1 cellular context compared by ENCODE assay signal in the genomic region with DNA sequence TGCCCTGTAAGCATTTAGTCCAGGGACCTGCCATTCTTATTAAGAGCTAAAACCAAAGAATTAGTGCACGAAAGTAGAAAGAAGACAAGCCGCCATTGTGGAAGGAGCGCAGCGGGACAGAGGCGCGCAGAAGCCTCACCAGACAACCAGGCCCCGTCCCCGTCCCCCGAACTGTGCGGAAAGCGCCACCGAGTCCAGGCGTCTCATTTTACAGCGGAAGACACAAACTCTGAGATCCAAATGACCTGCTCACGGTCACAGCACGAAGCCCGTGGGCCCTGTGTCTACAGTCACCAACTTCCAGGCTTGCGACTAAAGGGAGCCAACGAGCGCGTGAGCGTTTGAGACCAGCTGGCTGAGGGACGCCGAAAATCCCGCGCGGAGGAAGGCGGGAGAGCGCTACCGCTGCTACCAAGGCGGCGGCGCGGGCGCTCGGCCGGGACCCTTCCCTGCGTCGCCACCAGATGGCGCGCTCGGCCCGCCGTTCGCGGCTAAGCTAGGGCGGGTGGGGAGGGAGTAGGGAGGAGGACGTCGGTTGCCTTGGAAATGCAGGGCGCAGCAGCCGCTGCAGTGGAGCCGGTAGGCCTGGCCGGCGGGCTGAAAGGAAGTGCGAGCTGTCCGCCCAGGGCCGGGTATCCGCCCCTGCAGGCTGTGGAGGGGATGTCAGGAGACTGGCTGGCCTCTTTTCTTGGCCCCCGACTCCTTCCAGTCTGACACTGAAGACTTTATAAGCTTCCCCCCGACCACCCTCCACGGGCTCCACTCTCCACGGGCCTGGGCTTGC.
TF ChIP-seq lines count a peak whose summit lies in the region.

No MANE protein-coding gene starts in this region.

TF ChIP-seq in WTC11, 78 proteins besides CTCF, POLR2A, EP300 and RAD21 (continued from another document):
- TF ChIP-seq ZNF425 (CRISPR knock-in tag; conservative IDR thresholded peaks at IDR 0.05): no peak
